Comparison of ENCODE assay signal across 24 cellular contexts in genomic region chr1:32680642-32681041, GRCh38. TPM values are rescaled to one million over a fixed set of nuclear protein-coding genes. Genes with fewer than 3 reads are reported as not detected.
DNase-seq lines count a peak whose midpoint lies in the region; ATAC-seq, FAIRE-seq and TF ChIP-seq lines count a peak whose summit lies in the region.
"Had no signal": no experiment of that assay in that cellular context is flagged by ENCODE, and none has a peak within 500 bp of the region (broad histone marks: within the 10 kb centered on the region; RNA-seq: fewer than 3 reads in every experiment).

No MANE protein-coding gene starts in this region.

- no peak for FAIRE-seq in HepG2 (lab: Jason Lieb, UNC)
- FAIRE-seq: GM12892, GM18507, H1 had no signal

- CTCF ChIA-PET in HepG2 (lab: Yijun Ruan, JAX; ENCODE audit: low intra/inter-chr PET ratio, low total read pairs), result no interaction called here

- H3K4me3 ChIP-seq in HepG2 (replicated peaks in 1 of 3; ENCODE audit: insufficient read depth in 1 of 3, low read depth in 2 of 3, low read length in 3 of 3), result no peak overlapping the region
- no peak overlapping the region for H3K4me3 ChIP-seq in right lobe of liver
- no peak overlapping the region for H3K4me3 ChIP-seq in endodermal cell (ENCODE audit: low read length)
- H3K4me3 ChIP-seq in stomach, result no peak overlapping the region

- no peaks in the 10 kb centered on the region for H3K4me1 Mint-ChIP-seq in endodermal cell
- no peaks in the 10 kb centered on the region for H3K4me1 Mint-ChIP-seq in mesothelial cell of epicardium

- no peaks in the 10 kb centered on the region for H3K9me3 Mint-ChIP-seq in endodermal cell
- no peaks in the 10 kb centered on the region for H3K9me3 Mint-ChIP-seq in mesothelial cell of epicardium

- no peaks in the 10 kb centered on the region for H3K79me2 ChIP-seq in HepG2 (ENCODE audit: insufficient read depth, low read length)

- H3K4me3 Mint-ChIP-seq in endodermal cell (no peak overlapping the region), mesothelial cell of epicardium (no peak overlapping the region)

- BruUV-seq in HepG2 (replicated peaks; lab: Mats Ljungman, UMichigan), result TSS peak; percentile 34

- intact Hi-C loops in HepG2 (cut with micrococcal nuclease; ENCODE audit: unreplicated experiment), result no loop called here
- intact Hi-C loops in right lobe of liver (cut with DNase I), result no loop called here
- intact Hi-C loops in stomach (cut with DNase I; ENCODE audit: low total_unique reads), result no loop called here

- H3K4me1 ChIP-seq in HepG2 (ENCODE audit: insufficient read depth, low read length), result no peaks in the 10 kb centered on the region
- H3K4me1 ChIP-seq in right lobe of liver, result peaks cover 0 to 12% (median 0%) of the 10 kb centered on the region in 4 donors
- H3K4me1 ChIP-seq in endodermal cell (ENCODE audit: control insufficient read depth, insufficient read depth, low read length), result no peaks in the 10 kb centered on the region
- peaks cover 23 to 62% (median 46%) of the 10 kb centered on the region in 4 donors for H3K4me1 ChIP-seq in stomach

- H3K27ac ChIP-seq in HepG2 (ENCODE audit: extremely low read length, insufficient read depth, low read length) (no peak overlapping the region), right lobe of liver (no peak overlapping the region), endodermal cell (ENCODE audit: low read depth, low read length) (no peak overlapping the region), stomach (peak overlapping the region in 3 of 5 donors; percentile 22 to 65 (median 45)), caudate nucleus (ENCODE audit: low read depth, low read length) (no peak overlapping the region)
- H3K27ac ChIP-seq: C4-2B had no signal

- no peak overlapping the region for H3K4me2 ChIP-seq in HepG2 (ENCODE audit: low read depth, low read length)

- H3K27ac Mint-ChIP-seq in endodermal cell (peak overlapping the region; percentile 4), mesothelial cell of epicardium (peak overlapping the region; percentile 58)

- H3K27me3 Mint-ChIP-seq in endodermal cell (ENCODE audit: insufficient read depth) (no peaks in the 10 kb centered on the region), mesothelial cell of epicardium (ENCODE audit: low read depth) (no peaks in the 10 kb centered on the region)

- no peaks in the 10 kb centered on the region; the same call in 1 of the 2 replicates for H4K20me1 ChIP-seq in HepG2 (ENCODE audit: insufficient read depth, low read length)

- H3K27me3 ChIP-seq in HepG2 (ENCODE audit: control insufficient read depth in 1 of 2, insufficient read depth in 2 of 2, low read length in 2 of 2) (no peaks in the 10 kb centered on the region), right lobe of liver (no peaks in the 10 kb centered on the region), endodermal cell (ENCODE audit: control insufficient read depth, insufficient read depth, low read length, poor library complexity, severe bottlenecking) (no peaks in the 10 kb centered on the region), stomach (no peaks in the 10 kb centered on the region)

- TF ChIP-seq RAD21 in HepG2 (CRISPR knock-in tag; IDR thresholded peaks at IDR 0.05), result no peak

- in situ Hi-C loops in HepG2 (cut with HindIII; ENCODE audit: extremely low pct_ligation_motif_present, low pct_unique_long_range_greater_than_20kb), result no loop called here

- POLR2A ChIA-PET in HepG2 (lab: Yijun Ruan, JAX), result no interaction called here

- TF ChIP-seq EP300 in HepG2 (IDR thresholded peaks at IDR 0.05; ENCODE audit: low read depth in 2 of 2, low read length in 2 of 2) (no peak), HepG2 (CRISPR knock-in tag; IDR thresholded peaks at IDR 0.05; ENCODE audit: borderline replicate concordance) (no peak), stomach (IDR thresholded peaks at IDR 0.05) (no peak)

- no peak for TF ChIP-seq CTCF in HepG2 (CRISPR knock-in tag; IDR thresholded peaks at IDR 0.05)
- TF ChIP-seq CTCF in right lobe of liver (IDR thresholded peaks at IDR 0.05), result no peak
- TF ChIP-seq CTCF in endodermal cell (conservative IDR thresholded peaks at IDR 0.05), result no peak
- TF ChIP-seq CTCF in mesothelial cell of epicardium (IDR thresholded peaks at IDR 0.05; ENCODE audit: unreplicated experiment), result no peak
- no peak for TF ChIP-seq CTCF in stomach (IDR thresholded peaks at IDR 0.05)

- H3K9me3 ChIP-seq in HepG2 (ENCODE audit: low read length) (no peaks in the 10 kb centered on the region), right lobe of liver (no peaks in the 10 kb centered on the region), endodermal cell (ENCODE audit: control insufficient read depth, low read length) (no peaks in the 10 kb centered on the region), stomach (no peaks in the 10 kb centered on the region)

- no peak for TF ChIP-seq POLR2A in HepG2 (IDR thresholded peaks at IDR 0.05; ENCODE audit: insufficient read depth in 1 of 2, low read depth in 2 of 2, low read length in 2 of 2)
- TF ChIP-seq POLR2A in right lobe of liver (IDR thresholded peaks at IDR 0.05), result no peak
- no peak for TF ChIP-seq POLR2A in stomach (IDR thresholded peaks at IDR 0.05)

- no peak overlapping the region for H2AFZ ChIP-seq in HepG2 (ENCODE audit: low read length)

- no peak overlapping the region for H3K9ac ChIP-seq in HepG2 (ENCODE audit: insufficient read depth, low read depth, low read length)
- no peak overlapping the region for H3K9ac ChIP-seq in endodermal cell (ENCODE audit: extremely low read depth, low read length, poor library complexity, severe bottlenecking)

- H3K36me3 ChIP-seq in HepG2 (replicated peaks in 1 of 2; ENCODE audit: control insufficient read depth in 1 of 2, insufficient read depth in 2 of 2, low read length in 2 of 2), result peaks cover 9 to 73% of the 10 kb centered on the region in 2 experiments
- H3K36me3 ChIP-seq in right lobe of liver, result peaks cover 2 to 53% (median 18%) of the 10 kb centered on the region in 4 donors
- peaks cover 95% of the 10 kb centered on the region for H3K36me3 ChIP-seq in endodermal cell (ENCODE audit: control insufficient read depth, insufficient read depth, low read length)
- H3K36me3 ChIP-seq in stomach, result peaks cover 30 to 93% (median 88%) of the 10 kb centered on the region in 4 donors

- ATAC-seq in HepG2 (no peak), right lobe of liver (no peak), GM18867 (IDR thresholded peaks at IDR 0.05; ENCODE audit: unreplicated experiment) (no peak)

- DNase-seq in HepG2 (ENCODE audit: low spot score) (no peak), right lobe of liver (no peak), endodermal cell (no peak), mesothelial cell of epicardium (ENCODE audit: low spot score in 2 of 2, unreplicated experiment in 2 of 2) (no peak), stomach (no peak), caudate nucleus (lab: John Stamatoyannopoulos, UW) (no peak), HUDEP-2 (lab: John Stamatoyannopoulos, UW; ENCODE audit: unreplicated experiment in 76 of 76) (no peak)
- DNase-seq: ACHN, AML-193, DMS79, KG1, MV-4-11, NCI-H187, NCI-H2107, NCI-H2227 treated with DMSO at 0.1 percent for 48 hours, NCI-H510A treated with DMSO at 0.1 percent for 48 hours, NCI-H82, OCI-M1, SHP77 had no signal

- 100% methylated on average over 1 of the region's 1 CpG for WGBS in HepG2 (ENCODE audit: low lambda C conversion rate)
- 94% methylated on average over 1 of the region's 1 CpG for WGBS in right lobe of liver (ENCODE audit: insufficient coverage, low coverage, low lambda C conversion rate, missing lambda C conversion rate)
- 90 to 95% methylated on average over 1 of the region's 1 CpG for WGBS in endodermal cell (ENCODE audit: insufficient coverage in 1 of 2, insufficient read length in 1 of 2), 2 experiments
- WGBS in stomach, 5 donors, result 39 to 61% (median 50%) methylated on average over 1 of the region's 1 CpG

- peaks cover 87% of the 10 kb centered on the region for H3K36me3 Mint-ChIP-seq in endodermal cell (ENCODE audit: low read depth)
- H3K36me3 Mint-ChIP-seq in mesothelial cell of epicardium, result peaks cover 40% of the 10 kb centered on the region

RNA-seq across cellular contexts. Expression of gene SYNC, which starts 21.9 kb away (rescaled TPM):
- total RNA-seq in HepG2 (2016; rRNA removed; fragmentation: Illumina TruSeq; extraction: Trizol) (5.4 and 7.2 TPM in 2 replicates), right lobe of liver (1 to 10 TPM in 1 of 6 experiments, under 1 TPM in 5; 0.29 to 2.1 (median 0.44) TPM), endodermal cell (under 1 TPM in 1 of 2 donors, not detected in 1; 0.18 TPM), mesothelial cell of epicardium (3.9 to 4.5 TPM (median 4.0 TPM) in 3 replicates), stomach (10 to 100 TPM; 12.3 to 38.5 (median 22.8) TPM)
- total RNA-seq in HepG2 (2016; cell fraction: cytosol; rRNA removed; fragmentation: Illumina TruSeq; extraction: Trizol; ENCODE audit: low read depth), result 4.9 and 5.4 TPM in 2 replicates
- 5.3 and 8.1 TPM in 2 replicates for total RNA-seq in HepG2 (2016; cell fraction: insoluble cytoplasmic fraction; rRNA removed; fragmentation: Illumina TruSeq; extraction: Trizol)
- total RNA-seq in HepG2 (2016; cell fraction: membrane; rRNA removed; fragmentation: Illumina TruSeq; extraction: Trizol), result 9.5 and 9.8 TPM in 2 replicates
- 2.3 TPM in 2 replicates for total RNA-seq in HepG2 (2016; cell fraction: nucleus; rRNA removed; fragmentation: Illumina TruSeq; extraction: Trizol)
- polyA plus RNA-seq in HepG2 (2011; rRNA removed) (2.1 and 2.4 TPM in 2 replicates), stomach (10 to 100 TPM in 1 of 3 donors, 1 to 10 TPM in 2; 5.5 to 11.6 (median 6.0) TPM)
- polyA plus RNA-seq in HepG2 (2011; cell fraction: cytosol; rRNA removed), result 1.5 and 1.8 TPM in 2 replicates
- polyA plus RNA-seq in HepG2 (2011; cell fraction: nucleus; rRNA removed), result 0.77 and 1.0 TPM in 2 replicates
- 0.56 and 0.93 TPM in 2 replicates for polyA plus RNA-seq in HepG2 (2012)
- 5.2 and 6.1 TPM in 2 replicates for polyA plus RNA-seq in HepG2 (2016; cell fraction: cytosol; fragmentation: Illumina TruSeq; extraction: Trizol; ENCODE audit: low read depth)
- 6.7 and 6.9 TPM in 2 replicates for polyA plus RNA-seq in HepG2 (2016; cell fraction: insoluble cytoplasmic fraction; fragmentation: Illumina TruSeq; extraction: Trizol; ENCODE audit: low read depth)
- 7.6 and 7.9 TPM in 2 replicates for polyA plus RNA-seq in HepG2 (2016; cell fraction: membrane; fragmentation: Illumina TruSeq; extraction: Trizol; ENCODE audit: low read depth)
- polyA plus RNA-seq in HepG2 (2016; cell fraction: nucleus; fragmentation: Illumina TruSeq; extraction: Trizol; ENCODE audit: insufficient read depth, low read depth), result 2.5 and 2.7 TPM in 2 replicates
- 0.74 and 6.6 TPM in 2 replicates for polyA minus RNA-seq in HepG2 (2011; rRNA and poly(A)+ RNA removed; ENCODE audit: low replicate concordance)
- 1.2 and 1.5 TPM in 2 replicates for polyA minus RNA-seq in HepG2 (2011; cell fraction: cytosol; rRNA and poly(A)+ RNA removed)
- polyA minus RNA-seq in HepG2 (2011; cell fraction: nucleus; rRNA and poly(A)+ RNA removed), result 1.7 and 1.9 TPM in 2 replicates
- polyA plus RNA-seq in endodermal cell (2013, experiment 1 of 2), result 0.32 TPM
- polyA plus RNA-seq in endodermal cell (2013, experiment 2 of 2), result 0.37 TPM

RNA-seq across cellular contexts. Expression of gene RBBP4, which starts 29.6 kb away (rescaled TPM):
- 166 and 305 TPM in 2 replicates for total RNA-seq in HepG2 (2016; rRNA removed; fragmentation: Illumina TruSeq; extraction: Trizol)
- 37.3 and 46.0 TPM in 2 replicates for total RNA-seq in HepG2 (2016; cell fraction: cytosol; rRNA removed; fragmentation: Illumina TruSeq; extraction: Trizol; ENCODE audit: low read depth)
- 177 and 299 TPM in 2 replicates for total RNA-seq in HepG2 (2016; cell fraction: insoluble cytoplasmic fraction; rRNA removed; fragmentation: Illumina TruSeq; extraction: Trizol)
- 67.8 and 83.4 TPM in 2 replicates for total RNA-seq in HepG2 (2016; cell fraction: membrane; rRNA removed; fragmentation: Illumina TruSeq; extraction: Trizol)
- total RNA-seq in HepG2 (2016; cell fraction: nucleus; rRNA removed; fragmentation: Illumina TruSeq; extraction: Trizol), result 140 and 152 TPM in 2 replicates
- polyA plus RNA-seq in HepG2 (2011; rRNA removed), result 56.3 and 64.4 TPM in 2 replicates
- polyA plus RNA-seq in HepG2 (2011; cell fraction: cytosol; rRNA removed), result 36.1 and 53.3 TPM in 2 replicates
- 68.0 and 80.6 TPM in 2 replicates for polyA plus RNA-seq in HepG2 (2011; cell fraction: nucleus; rRNA removed)
- 110 and 117 TPM in 2 replicates for polyA plus RNA-seq in HepG2 (2012)
- 14.3 and 16.1 TPM in 2 replicates for polyA plus RNA-seq in HepG2 (2016; cell fraction: cytosol; fragmentation: Illumina TruSeq; extraction: Trizol; ENCODE audit: low read depth)
- polyA plus RNA-seq in HepG2 (2016; cell fraction: insoluble cytoplasmic fraction; fragmentation: Illumina TruSeq; extraction: Trizol; ENCODE audit: low read depth), result 281 and 295 TPM in 2 replicates
- polyA plus RNA-seq in HepG2 (2016; cell fraction: membrane; fragmentation: Illumina TruSeq; extraction: Trizol; ENCODE audit: low read depth), result 29.4 and 38.8 TPM in 2 replicates
- 174 and 180 TPM in 2 replicates for polyA plus RNA-seq in HepG2 (2016; cell fraction: nucleus; fragmentation: Illumina TruSeq; extraction: Trizol; ENCODE audit: insufficient read depth, low read depth)
- polyA minus RNA-seq in HepG2 (2011; rRNA and poly(A)+ RNA removed; ENCODE audit: low replicate concordance), result 72.7 and 122 TPM in 2 replicates
- 73.0 and 79.8 TPM in 2 replicates for polyA minus RNA-seq in HepG2 (2011; cell fraction: cytosol; rRNA and poly(A)+ RNA removed)
- polyA minus RNA-seq in HepG2 (2011; cell fraction: nucleus; rRNA and poly(A)+ RNA removed), result 125 and 154 TPM in 2 replicates
- 10 to 100 TPM; 50.1 to 66.1 (median 58.8) TPM for total RNA-seq in right lobe of liver
- total RNA-seq in endodermal cell, result 100 to 1,000 TPM; 521 to 678 TPM
- polyA plus RNA-seq in endodermal cell (2013, experiment 1 of 2), result 360 TPM
- polyA plus RNA-seq in endodermal cell (2013, experiment 2 of 2), result 346 TPM
- 387 to 395 TPM (median 388 TPM) in 3 replicates for total RNA-seq in mesothelial cell of epicardium
- total RNA-seq in stomach, result 100 to 1,000 TPM in 3 of 5 donors, 10 to 100 TPM in 2; 43.2 to 226 (median 160) TPM
- 10 to 100 TPM; 38.0 to 56.7 (median 41.4) TPM for polyA plus RNA-seq in stomach

RNA-seq across cellular contexts. Expression of gene ZBTB8OS, which starts 30.3 kb away (rescaled TPM):
- total RNA-seq in HepG2 (2016; rRNA removed; fragmentation: Illumina TruSeq; extraction: Trizol), result 84.8 and 98.0 TPM in 2 replicates
- total RNA-seq in HepG2 (2016; cell fraction: cytosol; rRNA removed; fragmentation: Illumina TruSeq; extraction: Trizol; ENCODE audit: low read depth), result 40.9 and 53.0 TPM in 2 replicates
- total RNA-seq in HepG2 (2016; cell fraction: insoluble cytoplasmic fraction; rRNA removed; fragmentation: Illumina TruSeq; extraction: Trizol), result 88.0 and 114 TPM in 2 replicates
- total RNA-seq in HepG2 (2016; cell fraction: membrane; rRNA removed; fragmentation: Illumina TruSeq; extraction: Trizol), result 51.0 and 60.6 TPM in 2 replicates
- 37.3 and 44.7 TPM in 2 replicates for total RNA-seq in HepG2 (2016; cell fraction: nucleus; rRNA removed; fragmentation: Illumina TruSeq; extraction: Trizol)
- 43.2 and 57.7 TPM in 2 replicates for polyA plus RNA-seq in HepG2 (2011; rRNA removed)
- polyA plus RNA-seq in HepG2 (2011; cell fraction: cytosol; rRNA removed), result 29.4 and 47.2 TPM in 2 replicates
- 14.4 and 22.1 TPM in 2 replicates for polyA plus RNA-seq in HepG2 (2011; cell fraction: nucleus; rRNA removed)
- polyA plus RNA-seq in HepG2 (2012), result 56.4 and 66.6 TPM in 2 replicates
- polyA plus RNA-seq in HepG2 (2016; cell fraction: cytosol; fragmentation: Illumina TruSeq; extraction: Trizol; ENCODE audit: low read depth), result 40.3 and 46.7 TPM in 2 replicates
- polyA plus RNA-seq in HepG2 (2016; cell fraction: insoluble cytoplasmic fraction; fragmentation: Illumina TruSeq; extraction: Trizol; ENCODE audit: low read depth), result 108 and 130 TPM in 2 replicates
- polyA plus RNA-seq in HepG2 (2016; cell fraction: membrane; fragmentation: Illumina TruSeq; extraction: Trizol; ENCODE audit: low read depth), result 49.0 and 60.3 TPM in 2 replicates
- 67.9 and 77.3 TPM in 2 replicates for polyA plus RNA-seq in HepG2 (2016; cell fraction: nucleus; fragmentation: Illumina TruSeq; extraction: Trizol; ENCODE audit: insufficient read depth, low read depth)
- 8.8 and 12.4 TPM in 2 replicates for polyA minus RNA-seq in HepG2 (2011; rRNA and poly(A)+ RNA removed; ENCODE audit: low replicate concordance)
- polyA minus RNA-seq in HepG2 (2011; cell fraction: cytosol; rRNA and poly(A)+ RNA removed), result 8.7 and 14.6 TPM in 2 replicates
- polyA minus RNA-seq in HepG2 (2011; cell fraction: nucleus; rRNA and poly(A)+ RNA removed), result 37.0 and 37.7 TPM in 2 replicates
- 10 to 100 TPM; 14.1 to 27.6 (median 19.6) TPM for total RNA-seq in right lobe of liver
- total RNA-seq in endodermal cell, result 10 to 100 TPM; 85.1 to 99.4 TPM
- 47.4 TPM for polyA plus RNA-seq in endodermal cell (2013, experiment 1 of 2)
- polyA plus RNA-seq in endodermal cell (2013, experiment 2 of 2), result 49.6 TPM
- 37.8 to 41.3 TPM (median 39.3 TPM) in 3 replicates for total RNA-seq in mesothelial cell of epicardium
- 100 to 1,000 TPM in 1 of 5 donors, 10 to 100 TPM in 4; 10.4 to 151 (median 26.3) TPM for total RNA-seq in stomach
- 10 to 100 TPM; 55.0 to 88.6 (median 65.9) TPM for polyA plus RNA-seq in stomach

Comparison
In these comparisons a context has a peak if more than half of its experiments do, and no peak if none do; other contexts are left out.
1. H3K27ac ChIP-seq: peak in stomach (3 of 5); none in HepG2 (single experiment), right lobe of liver (0 of 3), endodermal cell (single experiment) and caudate nucleus (single experiment).